Comparison of ENCODE assay signal across 8 cellular contexts in the genomic region with DNA sequence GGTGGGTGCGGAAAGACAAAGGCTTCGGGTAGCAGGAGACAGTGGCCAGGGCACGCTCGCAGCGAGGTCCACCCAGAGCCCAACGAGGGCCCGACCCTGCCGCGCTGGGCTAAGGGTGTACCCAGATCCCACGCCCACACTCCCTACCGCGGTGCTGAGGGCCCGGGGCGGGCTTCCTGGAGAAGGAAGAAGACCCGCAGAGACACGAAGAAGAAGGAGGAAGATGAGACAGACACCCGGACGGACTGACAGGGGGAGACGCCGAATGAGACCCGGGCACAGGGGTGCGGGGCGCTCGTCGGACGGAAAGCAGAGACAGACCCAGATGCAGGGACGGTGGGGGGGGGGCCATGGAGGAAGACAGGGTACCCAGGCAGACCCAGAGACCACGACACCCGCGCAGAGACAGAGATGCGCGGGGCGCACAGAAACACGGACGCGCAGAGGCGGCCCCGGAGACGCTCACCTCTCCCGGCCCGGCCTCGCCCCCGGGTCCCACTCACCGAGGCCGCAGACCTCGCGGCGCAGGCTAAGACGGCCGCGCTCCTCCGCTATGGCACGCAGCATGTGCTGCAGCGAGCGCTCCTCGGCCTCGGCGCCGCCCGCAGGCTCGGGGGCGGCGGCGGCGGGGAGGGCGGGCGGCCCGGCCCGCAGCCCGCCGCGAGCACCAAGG. TPM values are rescaled to one million over a fixed set of nuclear protein-coding genes. Genes with fewer than 3 reads are reported as not detected.
DNase-seq lines count a peak whose midpoint lies in the region; ATAC-seq and TF ChIP-seq lines count a peak whose summit lies in the region.

No MANE protein-coding gene starts in this region.

- H3K9me3 ChIP-seq in CD4-positive, CD25-positive, alpha-beta regulatory T cell (ENCODE audit: control insufficient read depth in 2 of 2, low read length in 2 of 2): no peaks in the 10 kb centered on the region

- H3K27ac ChIP-seq in CD4-positive, CD25-positive, alpha-beta regulatory T cell (ENCODE audit: insufficient read depth, low read length, poor library complexity, severe bottlenecking): no peak overlapping the region

- H3K4me1 ChIP-seq in CD4-positive, CD25-positive, alpha-beta regulatory T cell (ENCODE audit: control insufficient read depth, insufficient read depth, low read length, poor library complexity, severe bottlenecking): peaks cover 17% of the 10 kb centered on the region

- H3K4me3 Mint-ChIP-seq in CD4-positive, CD25-positive, alpha-beta regulatory T cell: peak overlapping the region; percentile 88 to 97 (median 94)
- H3K4me3 Mint-ChIP-seq in endothelial cell (ENCODE audit: unreplicated experiment) (peak overlapping the region; percentile 93), naive B cell (peak overlapping the region; percentile 87 to 98 (median 95)), type B pancreatic cell (peak overlapping the region; percentile 95)

- H3K27me3 Mint-ChIP-seq in CD4-positive, CD25-positive, alpha-beta regulatory T cell: peaks cover 4% of the 10 kb centered on the region
- peaks cover 2% of the 10 kb centered on the region for H3K27me3 Mint-ChIP-seq in endothelial cell (ENCODE audit: unreplicated experiment)
- no peaks in the 10 kb centered on the region for H3K27me3 Mint-ChIP-seq in naive B cell
- no peaks in the 10 kb centered on the region for H3K27me3 Mint-ChIP-seq in type B pancreatic cell

- H3K4me1 Mint-ChIP-seq in CD4-positive, CD25-positive, alpha-beta regulatory T cell: peaks cover 0 to 47% (median 18%) of the 10 kb centered on the region in 4 donors
- peaks cover 4% of the 10 kb centered on the region for H3K4me1 Mint-ChIP-seq in endothelial cell (ENCODE audit: unreplicated experiment)
- peaks cover 44 to 63% (median 54%) of the 10 kb centered on the region in 3 donors for H3K4me1 Mint-ChIP-seq in naive B cell
- H3K4me1 Mint-ChIP-seq in type B pancreatic cell (ENCODE audit: unreplicated experiment): peaks cover 27% of the 10 kb centered on the region

- H3K36me3 Mint-ChIP-seq in CD4-positive, CD25-positive, alpha-beta regulatory T cell: peaks cover 4% of the 10 kb centered on the region
- H3K36me3 Mint-ChIP-seq in endothelial cell (ENCODE audit: low read depth, unreplicated experiment): no peaks in the 10 kb centered on the region
- H3K36me3 Mint-ChIP-seq in naive B cell: no peaks in the 10 kb centered on the region
- no peaks in the 10 kb centered on the region for H3K36me3 Mint-ChIP-seq in type B pancreatic cell

- H3K36me3 ChIP-seq in CD4-positive, CD25-positive, alpha-beta regulatory T cell (ENCODE audit: control insufficient read depth, insufficient read depth, low read length): no peaks in the 10 kb centered on the region

- DNase-seq in CD4-positive, CD25-positive, alpha-beta regulatory T cell: peak in 2 of 3 donors; percentile 34 to 53
- DNase-seq in activated CD4-positive, alpha-beta T cell treated with anti-CD3 and anti-CD28 coated beads for 4 hours: peak; percentile 30 to 35
- DNase-seq in endothelial cell (ENCODE audit: low spot score) (peak; percentile 41), naive B cell (peak; percentile 33), type B pancreatic cell (ENCODE audit: extremely low spot score, unreplicated experiment) (no peak), GM10266 (ENCODE audit: extremely low spot score) (no peak)

- no peak overlapping the region for H3K4me3 ChIP-seq in CD4-positive, CD25-positive, alpha-beta regulatory T cell (ENCODE audit: low read depth, low read length)

- ATAC-seq in CD4-positive, CD25-positive, alpha-beta regulatory T cell (ENCODE audit: low read depth in 2 of 2): peak; percentile 42 to 49
- peak; percentile 3 for ATAC-seq in HG02885 (IDR thresholded peaks at IDR 0.05; ENCODE audit: poor library complexity, unreplicated experiment)
- ATAC-seq in naive B cell (ENCODE audit: low read depth in 2 of 2): peak; percentile 54
- ATAC-seq in GM21786 (IDR thresholded peaks at IDR 0.05; ENCODE audit: unreplicated experiment): no peak

- H3K9me3 Mint-ChIP-seq in CD4-positive, CD25-positive, alpha-beta regulatory T cell: no peaks in the 10 kb centered on the region
- no peaks in the 10 kb centered on the region for H3K9me3 Mint-ChIP-seq in endothelial cell (ENCODE audit: unreplicated experiment)
- H3K9me3 Mint-ChIP-seq in naive B cell: no peaks in the 10 kb centered on the region
- H3K9me3 Mint-ChIP-seq in type B pancreatic cell: no peaks in the 10 kb centered on the region

- H3K27me3 ChIP-seq in CD4-positive, CD25-positive, alpha-beta regulatory T cell (ENCODE audit: control insufficient read depth, insufficient read depth, low read length): no peaks in the 10 kb centered on the region

- TF ChIP-seq CTCF in endothelial cell (IDR thresholded peaks at IDR 0.05; ENCODE audit: unreplicated experiment) (no peak), type B pancreatic cell (conservative IDR thresholded peaks at IDR 0.05) (no peak), GM10266 (IDR thresholded peaks at IDR 0.05; ENCODE audit: control insufficient read depth, insufficient read depth, low read depth, missing control alignments) (no peak)

- H3K27ac Mint-ChIP-seq in CD4-positive, CD25-positive, alpha-beta regulatory T cell: peak overlapping the region; percentile 75 to 91 (median 83)
- no peak overlapping the region for H3K27ac Mint-ChIP-seq in endothelial cell (ENCODE audit: unreplicated experiment)
- peak overlapping the region; percentile 76 to 94 (median 91) for H3K27ac Mint-ChIP-seq in naive B cell
- peak overlapping the region; percentile 88 for H3K27ac Mint-ChIP-seq in type B pancreatic cell

RNA-seq across cellular contexts. Expression of a gene that starts 0.4 kb away (rescaled TPM):
- 21.3 TPM for total RNA-seq in CD4-positive, CD25-positive, alpha-beta regulatory T cell
- 1 to 10 TPM in 2 of 4 donors, under 1 TPM in 2; 0.70 to 2.4 (median 1.4) TPM for polyA plus RNA-seq in CD4-positive, CD25-positive, alpha-beta regulatory T cell
- total RNA-seq in endothelial cell (ENCODE audit: unreplicated experiment) (18.7 TPM), type B pancreatic cell (ENCODE audit: low replicate concordance) (54.1 and 68.0 TPM in 2 replicates)
- polyA plus RNA-seq in naive B cell (ENCODE audit: low read depth in 6 of 6): 1 to 10 TPM; 2.8 to 5.7 (median 5.0) TPM

RNA-seq across cellular contexts. Expression of a gene that starts 44.5 kb away (rescaled TPM):
- not detected for total RNA-seq in CD4-positive, CD25-positive, alpha-beta regulatory T cell
- not detected for polyA plus RNA-seq in CD4-positive, CD25-positive, alpha-beta regulatory T cell
- total RNA-seq in endothelial cell (ENCODE audit: unreplicated experiment) (not detected), type B pancreatic cell (ENCODE audit: low replicate concordance) (0.29 and 0.62 TPM in 2 replicates)
- under 1 TPM in 2 of 6 donors, not detected in 4; 0.55 to 0.57 TPM for polyA plus RNA-seq in naive B cell (ENCODE audit: low read depth in 6 of 6)

Comparison
In these comparisons a context has a peak if more than half of its experiments do, and no peak if none do; other contexts are left out.
1. DNase-seq: peak in CD4-positive, CD25-positive, alpha-beta regulatory T cell (2 of 3), activated CD4-positive, alpha-beta T cell treated with anti-CD3 and anti-CD28 coated beads for 4 hours (2 of 2), endothelial cell (single experiment) and naive B cell (single experiment); none in type B pancreatic cell (single experiment) and GM10266 (single experiment).
2. Peak in every context shown above with its lines, with median percentiles within 50 percentile points of each other: H3K4me3 Mint-ChIP-seq.